In genomic region chr3:172153335-172153861, GRCh38 we compare ENCODE assay signal across 8 cellular contexts.
DNase-seq lines count a peak whose midpoint lies in the region; ATAC-seq and TF ChIP-seq lines count a peak whose summit lies in the region.

No MANE protein-coding gene starts in this region.

- peak overlapping the region; percentile 32 for H3K9ac ChIP-seq in IMR-90 (ENCODE audit: low read depth, low read length)
- H3K9ac ChIP-seq in muscle layer of colon (ENCODE audit: low read length), result peak overlapping the region; percentile 47

- peaks cover 32 to 74% of the 10 kb centered on the region in 2 experiments for H3K79me1 ChIP-seq in IMR-90 (ENCODE audit: low read depth in 1 of 2, low read length in 2 of 2)

- no TSS peak for BruUV-seq in IMR-90 (replicated peaks; lab: Mats Ljungman, UMichigan)

- H2AFZ ChIP-seq in IMR-90 (replicated peaks; ENCODE audit: low read length, poor library complexity), result peak overlapping the region; percentile 25

- POLR2A ChIA-PET in IMR-90 (lab: Charles Lee; ENCODE audit: unreplicated experiment), result no interaction called here

- peak; percentile 39; the same call in 1 of the 2 replicates for TF ChIP-seq RAD21 in IMR-90 (IDR thresholded peaks at IDR 0.05; ENCODE audit: low read length)

- peak overlapping the region; percentile 33 to 53 for H4K8ac ChIP-seq in IMR-90 (ENCODE audit: low read depth in 2 of 2, low read length in 2 of 2)

- ATAC-seq in GM19372 (IDR thresholded peaks at IDR 0.05; ENCODE audit: low read depth, unreplicated experiment) (peak; percentile 47), IMR-90 (ENCODE audit: low read depth) (peak; percentile 97)
- peak; percentile 96 for ATAC-seq in stimulated activated naive CD8-positive, alpha-beta T cell treated with anti-CD3 and anti-CD28 coated beads, Interleukin-15, Interleukin-2, amounts not matched to agents 100 U/mL and 50 U/mL, for 24 hours

- H3K36me3 ChIP-seq in IMR-90 (ENCODE audit: control insufficient read depth, insufficient read depth, low read length) (0 out of 2 replicates have a peak, but pooled peaks cover 1% of the 10 kb centered on the region), muscle layer of colon (ENCODE audit: insufficient read depth, low read length) (no peaks in the 10 kb centered on the region)

- peak; percentile 99 for DNase-seq in IMR-90
- DNase-seq in activated CD8-positive, alpha-beta memory T cell treated with anti-CD3 and anti-CD28 coated beads for 24 hours, result peak; percentile 69
- DNase-seq in epithelial cell of esophagus (ENCODE audit: low read depth), result peak; percentile 96
- peak; percentile 62 for DNase-seq in stimulated activated naive CD8-positive, alpha-beta T cell treated with anti-CD3 and anti-CD28 coated beads, Interleukin-15, Interleukin-2, amounts not matched to agents 100 U/mL and 50 U/mL, for 24 hours
- no peak for DNase-seq in NCI-H1092 treated with DMSO at 0.1 percent for 48 hours (lab: John Stamatoyannopoulos, UW)
- no peak for DNase-seq in NCI-H2196 treated with DMSO at 0.1 percent for 48 hours (lab: John Stamatoyannopoulos, UW; ENCODE audit: unreplicated experiment)

- in situ Hi-C loops in IMR-90 (cut with MboI; ENCODE audit: low sequenced_read_pairs), result no loop called here

- peaks cover 68% of the 10 kb centered on the region for H4K20me1 ChIP-seq in IMR-90 (ENCODE audit: insufficient read depth, low read length)

- H3K9me1 ChIP-seq in IMR-90 (ENCODE audit: insufficient read depth, low read length), result peaks cover 22% of the 10 kb centered on the region

- H2BK120ac ChIP-seq in IMR-90 (ENCODE audit: low read depth, low read length), result peak overlapping the region; percentile 80

- H3K9me3 ChIP-seq in IMR-90 (ENCODE audit: control insufficient read depth, insufficient read depth, low read length) (no peaks in the 10 kb centered on the region), muscle layer of colon (ENCODE audit: low read length) (no peaks in the 10 kb centered on the region)

- H3K18ac ChIP-seq in IMR-90 (ENCODE audit: low read depth, low read length), result peak overlapping the region; percentile 58

- H3K4me2 ChIP-seq in IMR-90 (ENCODE audit: low read depth, low read length), result peak overlapping the region; percentile 74

- intact Hi-C loops in IMR-90 (cut with micrococcal nuclease), result no loop called here

- peak overlapping the region; percentile 18 for H2AK9ac ChIP-seq in IMR-90 (replicated peaks; ENCODE audit: low read depth, low read length, poor library complexity)

- peak overlapping the region; percentile 75 for H3K27ac ChIP-seq in IMR-90 (ENCODE audit: insufficient read depth, low read length)
- H3K27ac ChIP-seq in muscle layer of colon (ENCODE audit: low read depth, low read length), result peak overlapping the region; percentile 74

- H3K27me3 ChIP-seq in IMR-90 (ENCODE audit: control insufficient read depth, insufficient read depth, low read length) (no peaks in the 10 kb centered on the region), muscle layer of colon (ENCODE audit: control insufficient read depth in 1 of 2, insufficient read depth in 2 of 2, low read length in 2 of 2) (no peaks in the 10 kb centered on the region)

- H3K4me3 ChIP-seq in IMR-90 (ENCODE audit: insufficient read depth, low read depth, low read length) (no peak overlapping the region), epithelial cell of esophagus (ENCODE audit: low read length) (no peak overlapping the region), muscle layer of colon (ENCODE audit: low read depth in 1 of 2, low read length in 2 of 2) (peak overlapping the region in 1 of 2 donors; percentile 19)

- H2BK5ac ChIP-seq in IMR-90 (ENCODE audit: low read depth, low read length, poor library complexity, severe bottlenecking), result peak overlapping the region; percentile 79

- H3K4me1 ChIP-seq in IMR-90 (ENCODE audit: control insufficient read depth, insufficient read depth, low read length) (peaks cover 22% of the 10 kb centered on the region), muscle layer of colon (ENCODE audit: insufficient read depth, low read length) (peaks cover 45% of the 10 kb centered on the region)

- peak overlapping the region; percentile 47 for H4K5ac ChIP-seq in IMR-90 (ENCODE audit: low read depth, low read length)

- CTCF ChIA-PET in IMR-90 (lab: Yijun Ruan, JAX), result no interaction called here

- H4K91ac ChIP-seq in IMR-90 (ENCODE audit: insufficient read depth, low read depth, low read length), result peak overlapping the region; percentile 54

- TF ChIP-seq CTCF in IMR-90 (conservative IDR thresholded peaks at IDR 0.05; ENCODE audit: low read depth, low read length) (no peak), epithelial cell of esophagus (IDR thresholded peaks at IDR 0.05; ENCODE audit: insufficient read depth, low read depth, low read length, missing control alignments) (no peak)

- no CpG with 5 or more reads among the region's 8 CpGs for WGBS in IMR-90 (ENCODE audit: extremely low coverage in 2 of 2, insufficient read length in 1 of 2), 2 experiments

- H3K23ac ChIP-seq in IMR-90 (ENCODE audit: low read depth, low read length), result peak overlapping the region; percentile 87

- H2AK5ac ChIP-seq in IMR-90 (ENCODE audit: low read depth, low read length), result peak overlapping the region; percentile 66

- peak overlapping the region; percentile 85 for H3K14ac ChIP-seq in IMR-90 (replicated peaks; ENCODE audit: low read depth, low read length)

- peak overlapping the region; percentile 83 for H2BK20ac ChIP-seq in IMR-90 (ENCODE audit: low read depth, low read length)

- H3K4ac ChIP-seq in IMR-90 (ENCODE audit: low read depth, low read length), result peak overlapping the region; percentile 87

- dilution Hi-C loops in IMR-90 (cut with HindIII; ENCODE audit: low sequenced_read_pairs, unreplicated experiment), result no loop called here

- H3K56ac ChIP-seq in IMR-90 (ENCODE audit: extremely low read depth, insufficient read depth, low read length), result peak overlapping the region; percentile 76

- H2BK15ac ChIP-seq in IMR-90 (ENCODE audit: low read depth, low read length), result peak overlapping the region; percentile 64; the same call in 1 of the 3 replicates

- peak; percentile 80 for TF ChIP-seq POLR2A in IMR-90 (IDR thresholded peaks at IDR 0.05; ENCODE audit: low read depth, low read length)

TF ChIP-seq in IMR-90, 13 proteins besides CTCF, POLR2A, EP300 and RAD21:
- TF ChIP-seq FOS (IDR thresholded peaks at IDR 0.05; ENCODE audit: low read depth, low read length) (peak; percentile 83), CHD1 (IDR thresholded peaks at IDR 0.05; ENCODE audit: low read depth, low read length) (no peak), SMC3 (IDR thresholded peaks at IDR 0.05; ENCODE audit: low read depth, low read length) (no peak), MAZ (IDR thresholded peaks at IDR 0.05; ENCODE audit: borderline replicate concordance, low read depth, low read length) (peak; percentile 68; the same call in 1 of the 2 replicates), RCOR1 (IDR thresholded peaks at IDR 0.05; ENCODE audit: insufficient replicate concordance, low read length) (no peak), CEBPB (IDR thresholded peaks at IDR 0.05; ENCODE audit: low read depth, low read length) (0 out of 2 replicates have a peak, but pooled peaks have one; percentile 36), NFE2L2 (IDR thresholded peaks at IDR 0.05; ENCODE audit: low read depth, low read length) (peak; percentile 45; the same call in 1 of the 2 replicates), MXI1 (IDR thresholded peaks at IDR 0.05; ENCODE audit: borderline replicate concordance, low read depth, low read length) (peak; percentile 93; the same call in 1 of the 2 replicates), BHLHE40 (IDR thresholded peaks at IDR 0.05; ENCODE audit: low read depth, low read length) (peak; percentile 93), RFX5 (IDR thresholded peaks at IDR 0.05; ENCODE audit: low read depth, low read length) (no peak), MAFK (IDR thresholded peaks at IDR 0.05; ENCODE audit: low read depth, low read length) (peak; percentile 80)
- TF ChIP-seq, protein P1, sequence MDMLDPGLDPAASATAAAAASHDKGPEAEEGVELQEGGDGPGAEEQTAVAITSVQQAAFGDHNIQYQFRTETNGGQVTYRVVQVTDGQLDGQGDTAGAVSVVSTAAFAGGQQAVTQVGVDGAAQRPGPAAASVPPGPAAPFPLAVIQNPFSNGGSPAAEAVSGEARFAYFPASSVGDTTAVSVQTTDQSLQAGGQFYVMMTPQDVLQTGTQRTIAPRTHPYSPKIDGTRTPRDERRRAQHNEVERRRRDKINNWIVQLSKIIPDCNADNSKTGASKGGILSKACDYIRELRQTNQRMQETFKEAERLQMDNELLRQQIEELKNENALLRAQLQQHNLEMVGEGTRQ (IDR thresholded peaks at IDR 0.05; ENCODE audit: low read depth, low read length), result peak; percentile 27; the same call in 1 of the 2 replicates
- TF ChIP-seq, protein P2, sequence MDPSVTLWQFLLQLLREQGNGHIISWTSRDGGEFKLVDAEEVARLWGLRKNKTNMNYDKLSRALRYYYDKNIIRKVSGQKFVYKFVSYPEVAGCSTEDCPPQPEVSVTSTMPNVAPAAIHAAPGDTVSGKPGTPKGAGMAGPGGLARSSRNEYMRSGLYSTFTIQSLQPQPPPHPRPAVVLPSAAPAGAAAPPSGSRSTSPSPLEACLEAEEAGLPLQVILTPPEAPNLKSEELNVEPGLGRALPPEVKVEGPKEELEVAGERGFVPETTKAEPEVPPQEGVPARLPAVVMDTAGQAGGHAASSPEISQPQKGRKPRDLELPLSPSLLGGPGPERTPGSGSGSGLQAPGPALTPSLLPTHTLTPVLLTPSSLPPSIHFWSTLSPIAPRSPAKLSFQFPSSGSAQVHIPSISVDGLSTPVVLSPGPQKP (IDR thresholded peaks at IDR 0.05; ENCODE audit: borderline replicate concordance, low read depth, low read length), result no peak

Comparison
In these comparisons a context has a peak if more than half of its experiments do, and no peak if none do; other contexts are left out.
1. ATAC-seq: peak in every context shown above with its lines; median percentile 97 in IMR-90; 96 in stimulated activated naive CD8-positive, alpha-beta T cell treated with anti-CD3 and anti-CD28 coated beads, Interleukin-15, Interleukin-2, amounts not matched to agents 100 U/mL and 50 U/mL, for 24 hours; 47 in GM19372.
2. DNase-seq: peak in IMR-90 (single experiment), activated CD8-positive, alpha-beta memory T cell treated with anti-CD3 and anti-CD28 coated beads for 24 hours (single experiment), epithelial cell of esophagus (single experiment) and stimulated activated naive CD8-positive, alpha-beta T cell treated with anti-CD3 and anti-CD28 coated beads, Interleukin-15, Interleukin-2, amounts not matched to agents 100 U/mL and 50 U/mL, for 24 hours (single experiment); none in NCI-H1092 treated with DMSO at 0.1 percent for 48 hours (single experiment) and NCI-H2196 treated with DMSO at 0.1 percent for 48 hours (single experiment).